19 cellular contexts compared by ENCODE assay signal in genomic region chr10:113056030-113056429, GRCh38.
DNase-seq lines count a peak whose midpoint lies in the region; ATAC-seq and TF ChIP-seq lines count a peak whose summit lies in the region.
"Had no signal": no experiment of that assay in that cellular context is flagged by ENCODE, and none has a peak within 500 bp of the region (broad histone marks: within the 10 kb centered on the region; RNA-seq: fewer than 3 reads in every experiment).

No MANE protein-coding gene starts in this region.

- peak overlapping the region in 9 of 11 experiments; percentile 4 to 86 (median 18); a peak in 9 of 22 replicates for H3K4me2 ChIP-seq in BLaER1 treated with 17β-estradiol and CSF1 and Interleukin-3, amounts not matched to agents 10 nM and 100 nM

- H3K27me3 ChIP-seq in BLaER1 treated with 17β-estradiol and CSF1 and Interleukin-3, amounts not matched to agents 10 nM and 100 nM = no peaks in the 10 kb centered on the region
- H3K27me3 ChIP-seq in RWPE2 (ENCODE audit: insufficient read depth, poor library complexity, severe bottlenecking) (no peaks in the 10 kb centered on the region), rectal smooth muscle tissue (ENCODE audit: control insufficient read depth, insufficient read depth, low read length) (no peaks in the 10 kb centered on the region)
- H3K27me3 ChIP-seq in naive thymus-derived CD4-positive, alpha-beta T cell (ENCODE audit: control insufficient read depth in 2 of 2, insufficient read depth in 2 of 2, low read length in 2 of 2) = no peaks in the 10 kb centered on the region
- H3K27me3 ChIP-seq: right atrium auricular region, thyroid gland had no signal

- no peaks in the 10 kb centered on the region for H3K9me3 Mint-ChIP-seq in naive thymus-derived CD4-positive, alpha-beta T cell

- no peak overlapping the region for H3K4me3 ChIP-seq in BLaER1 treated with 17β-estradiol and CSF1 and Interleukin-3, amounts not matched to agents 10 nM and 100 nM
- H3K4me3 ChIP-seq in RWPE2 (ENCODE audit: severe bottlenecking) (no peak overlapping the region), rectal smooth muscle tissue (ENCODE audit: low read length) (no peak overlapping the region)
- no peak overlapping the region for H3K4me3 ChIP-seq in naive thymus-derived CD4-positive, alpha-beta T cell (ENCODE audit: low read length)
- H3K4me3 ChIP-seq: right atrium auricular region, thyroid gland had no signal

- peaks cover 47 to 93% (median 84%) of the 10 kb centered on the region in 10 experiments for H3K4me1 ChIP-seq in BLaER1 treated with 17β-estradiol and CSF1 and Interleukin-3, amounts not matched to agents 10 nM and 100 nM
- H3K4me1 ChIP-seq in RWPE2 (ENCODE audit: insufficient read depth, poor library complexity, severe bottlenecking) = peaks cover 54% of the 10 kb centered on the region
- peaks cover 39% of the 10 kb centered on the region for H3K4me1 ChIP-seq in rectal smooth muscle tissue (ENCODE audit: control insufficient read depth, insufficient read depth, low read length)
- H3K4me1 ChIP-seq in naive thymus-derived CD4-positive, alpha-beta T cell (ENCODE audit: control insufficient read depth in 2 of 2, insufficient read depth in 2 of 2, low read length in 2 of 2) = peaks cover 5 to 21% of the 10 kb centered on the region in 2 donors

- CTCF ChIA-PET in naive thymus-derived CD4-positive, alpha-beta T cell (lab: Charles Lee) = no interaction called here

- peaks cover 0 to 25% (median 10%) of the 10 kb centered on the region in 11 experiments; a peak in 8 of 22 replicates for H3K36me3 ChIP-seq in BLaER1 treated with 17β-estradiol and CSF1 and Interleukin-3, amounts not matched to agents 10 nM and 100 nM
- no peaks in the 10 kb centered on the region for H3K36me3 ChIP-seq in RWPE2 (ENCODE audit: low read depth)
- H3K36me3 ChIP-seq in rectal smooth muscle tissue (ENCODE audit: control insufficient read depth, insufficient read depth, low read length) = no peaks in the 10 kb centered on the region
- no peaks in the 10 kb centered on the region for H3K36me3 ChIP-seq in naive thymus-derived CD4-positive, alpha-beta T cell (ENCODE audit: control insufficient read depth in 2 of 3, insufficient read depth in 3 of 3, low read length in 3 of 3)
- H3K36me3 ChIP-seq: right atrium auricular region, thyroid gland had no signal

- DNase-seq in RWPE2 (ENCODE audit: low spot score) (no peak), epithelial cell of prostate (ENCODE audit: low read depth, low spot score) (no peak), DMS114 treated with DMSO at 0.1 percent for 48 hours (lab: John Stamatoyannopoulos, UW; ENCODE audit: unreplicated experiment) (no peak)
- no peak for DNase-seq in naive thymus-derived CD4-positive, alpha-beta T cell
- DNase-seq in activated CD4-positive, CD25-positive, alpha-beta regulatory T cell (lab: John Stamatoyannopoulos, UW) = no peak
- DNase-seq in activated T-cell treated with anti-CD3 and anti-CD28 coated beads, Interleukin-2, amount 50 U/mL, for 48 hours = no peak
- DNase-seq: activated T-cell treated with anti-CD3 and anti-CD28 coated beads, Interleukin-2, amount 50 U/mL, for 1 hour; Caco-2; caudate nucleus; effector memory CD4-positive, alpha-beta T cell; GF-D8; NCI-H1436; NCI-H345; stimulated activated CD4-positive, alpha-beta T cell treated with anti-CD3 and anti-CD28 coated beads, Interleukin-1b, Interleukin-23, amount 100 ng/mL, for 48 hours; thyroid gland had no signal

- no peak for ATAC-seq in RWPE2 (ENCODE audit: low read depth)
- ATAC-seq in naive thymus-derived CD4-positive, alpha-beta T cell = no peak

- POLR2A ChIA-PET in naive thymus-derived CD4-positive, alpha-beta T cell (lab: Charles Lee) = no interaction called here

- intact Hi-C loops in naive thymus-derived CD4-positive, alpha-beta T cell (cut with micrococcal nuclease) = no loop called here

- no peaks in the 10 kb centered on the region for H3K36me3 Mint-ChIP-seq in naive thymus-derived CD4-positive, alpha-beta T cell

- TF ChIP-seq CTCF in RWPE2 (IDR thresholded peaks at IDR 0.05; ENCODE audit: poor library complexity, severe bottlenecking) = no peak

- H4K20me1 ChIP-seq in BLaER1 treated with 17β-estradiol and CSF1 and Interleukin-3, amounts not matched to agents 10 nM and 100 nM = peaks cover 0 to 56% (median 17%) of the 10 kb centered on the region in 11 experiments; a peak in 12 of 22 replicates

- no peak overlapping the region for H3K9ac ChIP-seq in BLaER1 treated with 17β-estradiol and CSF1 and Interleukin-3, amounts not matched to agents 10 nM and 100 nM
- no peak overlapping the region for H3K9ac ChIP-seq in rectal smooth muscle tissue (ENCODE audit: low read length)

- H3K9me3 ChIP-seq in BLaER1 treated with 17β-estradiol and CSF1 and Interleukin-3, amounts not matched to agents 10 nM and 100 nM (replicated peaks in 1 of 11) = no peaks in the 10 kb centered on the region
- no peaks in the 10 kb centered on the region for H3K9me3 ChIP-seq in RWPE2 (ENCODE audit: severe bottlenecking)
- H3K9me3 ChIP-seq in naive thymus-derived CD4-positive, alpha-beta T cell (ENCODE audit: control insufficient read depth in 2 of 3, low read length in 3 of 3) = no peaks in the 10 kb centered on the region
- H3K9me3 ChIP-seq: Caco-2, right atrium auricular region, thyroid gland had no signal

- H3K4me3 Mint-ChIP-seq in naive thymus-derived CD4-positive, alpha-beta T cell = no peak overlapping the region
- H3K4me3 Mint-ChIP-seq: activated naive CD8-positive, alpha-beta T cell had no signal

- no peak overlapping the region for H3K27ac Mint-ChIP-seq in naive thymus-derived CD4-positive, alpha-beta T cell
- H3K27ac Mint-ChIP-seq: activated naive CD8-positive, alpha-beta T cell had no signal

- peaks cover 0 to 18% (median 11%) of the 10 kb centered on the region in 7 donors for H3K4me1 Mint-ChIP-seq in naive thymus-derived CD4-positive, alpha-beta T cell

- H3K27ac ChIP-seq in BLaER1 treated with 17β-estradiol and CSF1 and Interleukin-3, amounts not matched to agents 10 nM and 100 nM = no peak overlapping the region
- H3K27ac ChIP-seq in RWPE2 (ENCODE audit: poor library complexity, severe bottlenecking) (peak overlapping the region; percentile 76), epithelial cell of prostate (peak overlapping the region; percentile 28), rectal smooth muscle tissue (ENCODE audit: low read depth, low read length) (peak overlapping the region; percentile 13)
- H3K27ac ChIP-seq in naive thymus-derived CD4-positive, alpha-beta T cell (ENCODE audit: low read depth, low read length) = no peak overlapping the region

- H3K27me3 Mint-ChIP-seq in naive thymus-derived CD4-positive, alpha-beta T cell = peaks cover 0 to 21% (median 11%) of the 10 kb centered on the region in 5 donors
- H3K27me3 Mint-ChIP-seq: activated naive CD8-positive, alpha-beta T cell had no signal

Comparison
In these comparisons a context has a peak if more than half of its experiments do, and no peak if none do; other contexts are left out.
1. H3K27ac ChIP-seq: peak in RWPE2 (single experiment), epithelial cell of prostate (single experiment) and rectal smooth muscle tissue (single experiment); none in BLaER1 treated with 17β-estradiol and CSF1 and Interleukin-3, amounts not matched to agents 10 nM and 100 nM (0 of 11) and naive thymus-derived CD4-positive, alpha-beta T cell (single experiment).